Comparison of ENCODE assay signal across 1 cellular context in the genomic region with DNA sequence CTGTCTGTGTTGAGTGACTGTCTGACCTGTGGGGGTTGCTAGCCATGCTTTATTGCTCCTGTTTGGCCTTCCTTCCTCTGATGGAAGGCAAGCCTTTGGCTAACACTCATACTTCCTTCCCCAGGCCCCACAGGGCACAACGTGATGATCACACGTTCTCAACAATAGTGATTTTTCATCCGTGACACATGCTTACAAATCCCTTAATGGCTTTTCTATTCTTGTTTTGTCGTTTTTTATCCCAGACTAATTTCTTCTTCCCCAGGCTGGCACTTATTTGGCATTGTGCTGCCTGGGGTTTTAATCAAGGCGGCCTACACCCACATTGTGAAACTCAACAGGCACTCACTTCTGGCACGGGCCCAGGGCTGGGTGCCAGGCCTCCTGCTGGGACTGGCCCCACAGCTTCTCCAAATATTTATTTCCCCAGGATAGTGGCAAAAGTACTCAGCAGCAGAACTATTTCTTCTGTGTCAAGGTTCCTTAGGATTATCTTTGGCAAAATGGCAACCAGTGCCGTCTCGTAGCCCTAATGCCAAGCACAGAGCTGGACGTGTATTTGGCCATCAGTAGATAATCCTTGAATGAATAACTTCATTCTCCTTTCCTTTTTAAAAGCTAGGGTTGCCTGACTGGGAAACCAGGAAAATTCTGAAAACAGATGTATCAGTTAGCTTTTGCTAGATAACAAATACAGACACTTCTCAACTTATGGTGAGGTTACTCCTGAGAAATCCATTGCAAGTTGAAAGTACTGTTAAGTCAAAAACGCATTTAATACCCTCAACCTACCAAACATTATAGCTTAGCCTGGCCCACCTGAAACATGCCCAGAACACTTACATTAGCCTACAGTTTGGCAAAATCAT.
A peak's percentile ranks its signal among the peaks of the same experiment; 100 is the strongest.
TF ChIP-seq lines count a peak whose summit lies in the region.

No MANE protein-coding gene starts in this region.

TF ChIP-seq in endothelial cell of umbilical vein, 7 proteins besides CTCF, POLR2A, EP300 and RAD21:
- TF ChIP-seq EZH2 (IDR thresholded peaks at IDR 0.05; ENCODE audit: borderline replicate concordance, low read depth, low read length, severe bottlenecking) (no peak), FOS (IDR thresholded peaks at IDR 0.05; ENCODE audit: borderline replicate concordance, insufficient read depth, low read length) (peak; percentile 97), GATA2 (IDR thresholded peaks at IDR 0.05; ENCODE audit: insufficient read depth, insufficient read length, low read depth, low read length) (peak; percentile 81), JUN (IDR thresholded peaks at IDR 0.05; ENCODE audit: borderline replicate concordance, insufficient read depth, insufficient read length, low read depth) (peak; percentile 90), MYC (IDR thresholded peaks at IDR 0.05; ENCODE audit: low read depth, low read length) (peak; percentile 89), POLR2AphosphoS5 (IDR thresholded peaks at IDR 0.05; ENCODE audit: insufficient read depth, low read depth, low read length) (peak; percentile 97)
- TF ChIP-seq, protein P1, sequence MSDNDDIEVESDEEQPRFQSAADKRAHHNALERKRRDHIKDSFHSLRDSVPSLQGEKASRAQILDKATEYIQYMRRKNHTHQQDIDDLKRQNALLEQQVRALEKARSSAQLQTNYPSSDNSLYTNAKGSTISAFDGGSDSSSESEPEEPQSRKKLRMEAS (IDR thresholded peaks at IDR 0.05; ENCODE audit: insufficient read depth, insufficient read length): peak; percentile 72
